12 cellular contexts compared by ENCODE assay signal in the genomic region with DNA sequence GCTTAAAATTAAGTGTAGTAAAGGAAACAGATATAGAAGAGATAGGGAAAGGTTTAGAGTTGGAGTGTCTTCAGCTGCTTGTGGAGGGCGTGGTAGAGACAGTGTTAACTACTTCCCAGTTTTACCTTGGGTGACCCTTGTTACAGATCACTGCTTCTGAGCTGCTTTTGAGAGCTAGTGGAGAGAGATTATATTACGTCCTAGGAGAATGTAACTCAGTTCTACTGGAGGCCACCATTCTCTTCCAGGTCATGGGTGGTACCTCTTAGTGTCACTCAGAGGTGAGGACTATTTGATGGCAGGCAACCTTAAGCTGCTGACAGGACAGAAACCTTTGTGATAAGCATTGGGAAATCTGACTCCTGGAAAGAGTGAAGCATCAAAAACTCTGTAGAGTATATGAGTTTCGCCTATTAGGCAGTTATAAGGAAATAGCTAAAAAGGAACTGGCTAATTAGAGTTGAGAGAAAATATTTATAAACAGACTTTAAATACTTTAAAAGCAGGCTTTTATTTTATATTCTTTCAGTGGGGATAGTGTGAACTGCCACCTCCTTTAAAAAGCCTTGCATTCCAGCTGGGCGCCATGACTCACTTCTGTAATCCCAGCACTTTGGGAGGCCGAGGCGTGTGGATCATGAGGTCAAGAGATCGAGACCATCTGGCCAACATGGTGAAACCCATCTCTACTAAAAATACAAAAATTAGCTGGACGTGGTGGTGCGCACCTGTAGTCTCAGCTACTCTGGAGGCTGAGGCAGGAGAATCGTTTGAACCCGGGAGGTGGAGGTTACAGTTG.
DNase-seq lines count a peak whose midpoint lies in the region; ATAC-seq and TF ChIP-seq lines count a peak whose summit lies in the region.
"Had no signal": no experiment of that assay in that cellular context is flagged by ENCODE, and none has a peak within 500 bp of the region (broad histone marks: within the 10 kb centered on the region; RNA-seq: fewer than 3 reads in every experiment).

No MANE protein-coding gene starts in this region.

- peaks cover 91% of the 10 kb centered on the region for H3K79me2 ChIP-seq in GM23338 (replicated peaks; ENCODE audit: insufficient read depth)
- peaks cover 84% of the 10 kb centered on the region for H3K79me2 ChIP-seq in Loucy (ENCODE audit: insufficient read depth, low read length)

- ATAC-seq in GM23338 (peak; percentile 67), GM18498 (IDR thresholded peaks at IDR 0.05; ENCODE audit: unreplicated experiment) (no peak)
- no peak for ATAC-seq in naive thymus-derived CD4-positive, alpha-beta T cell

- H2AFZ ChIP-seq in GM23338 (no peak overlapping the region), Loucy (ENCODE audit: low read length) (no peak overlapping the region)
- H2AFZ ChIP-seq: neural progenitor cell had no signal

- peaks cover 32% of the 10 kb centered on the region for H4K20me1 ChIP-seq in GM23338 (replicated peaks; ENCODE audit: insufficient read depth)
- peaks cover 21% of the 10 kb centered on the region for H4K20me1 ChIP-seq in Loucy (ENCODE audit: insufficient read depth, low read length, poor library complexity, severe bottlenecking)

- H3K4me1 Mint-ChIP-seq in GM23338 = peaks cover 38% of the 10 kb centered on the region
- peaks cover 36 to 77% (median 70%) of the 10 kb centered on the region in 7 donors for H3K4me1 Mint-ChIP-seq in naive thymus-derived CD4-positive, alpha-beta T cell

- POLR2A ChIA-PET in naive thymus-derived CD4-positive, alpha-beta T cell (lab: Charles Lee) = interaction anchor here (0.6 to 1.2 kb wide), 4 partner anchors 10 to 30 kb away, joined by 3 to 5 read pairs (median 4); no protein-coding TSS in a partner anchor

- intact Hi-C loops in naive thymus-derived CD4-positive, alpha-beta T cell (cut with micrococcal nuclease) = no loop called here

- H3K4me1 ChIP-seq in GM23338 (ENCODE audit: insufficient read depth) (peaks cover 22% of the 10 kb centered on the region), Loucy (ENCODE audit: insufficient read depth, low read length, poor library complexity, severe bottlenecking) (peaks cover 37% of the 10 kb centered on the region)
- H3K4me1 ChIP-seq in naive thymus-derived CD4-positive, alpha-beta T cell (ENCODE audit: control insufficient read depth in 2 of 2, insufficient read depth in 2 of 2, low read length in 2 of 2) = peaks cover 7 to 35% of the 10 kb centered on the region in 2 donors

- H3K27me3 ChIP-seq in GM23338 (ENCODE audit: insufficient read depth) (no peaks in the 10 kb centered on the region), Loucy (ENCODE audit: insufficient read depth, low read length, poor library complexity, severe bottlenecking) (no peaks in the 10 kb centered on the region)
- no peaks in the 10 kb centered on the region for H3K27me3 ChIP-seq in naive thymus-derived CD4-positive, alpha-beta T cell (ENCODE audit: control insufficient read depth in 2 of 2, insufficient read depth in 2 of 2, low read length in 2 of 2)
- H3K27me3 ChIP-seq: neural progenitor cell had no signal

- no peaks in the 10 kb centered on the region; the same call in 2 of the 3 replicates for H3K9me3 Mint-ChIP-seq in GM23338
- H3K9me3 Mint-ChIP-seq in naive thymus-derived CD4-positive, alpha-beta T cell = no peaks in the 10 kb centered on the region
- H3K9me3 Mint-ChIP-seq: neural progenitor cell had no signal

- DNase-seq in GM23338 (ENCODE audit: low spot score) (peak; percentile 41), GM20000 (ENCODE audit: low spot score) (no peak), 8988T (no peak)
- no peak for DNase-seq in naive thymus-derived CD4-positive, alpha-beta T cell
- DNase-seq: head of caudate nucleus; NCI-H1092 treated with DMSO at 0.1 percent for 48 hours; stimulated activated CD4-positive, alpha-beta T cell treated with anti-CD3 and anti-CD28 coated beads, Interleukin-2, amount 100 ng/mL, for 48 hours had no signal

- no peaks in the 10 kb centered on the region for H3K27me3 Mint-ChIP-seq in GM23338 (ENCODE audit: insufficient read depth, low read depth, poor library complexity)
- H3K27me3 Mint-ChIP-seq in naive thymus-derived CD4-positive, alpha-beta T cell = no peaks in the 10 kb centered on the region

- no peak overlapping the region for H3K4me3 Mint-ChIP-seq in GM23338
- H3K4me3 Mint-ChIP-seq in naive thymus-derived CD4-positive, alpha-beta T cell = peak overlapping the region in 2 of 10 donors; percentile 3 to 18
- H3K4me3 Mint-ChIP-seq: neural progenitor cell had no signal

- no peak overlapping the region for H3K4me2 ChIP-seq in GM23338
- H3K4me2 ChIP-seq in Loucy (ENCODE audit: low read depth, low read length, poor library complexity, severe bottlenecking) = peak overlapping the region; percentile 14
- H3K4me2 ChIP-seq: neural progenitor cell had no signal

- H3K9me3 ChIP-seq in Loucy (ENCODE audit: insufficient read depth, low read depth, low read length) = no peaks in the 10 kb centered on the region
- no peaks in the 10 kb centered on the region for H3K9me3 ChIP-seq in naive thymus-derived CD4-positive, alpha-beta T cell (ENCODE audit: control insufficient read depth in 2 of 3, low read length in 3 of 3)
- H3K9me3 ChIP-seq: thoracic aorta had no signal

- TF ChIP-seq CTCF in GM23338 (conservative IDR thresholded peaks at IDR 0.05; ENCODE audit: low read depth in 2 of 2) (no peak), Loucy (conservative IDR thresholded peaks at IDR 0.05; ENCODE audit: low read length) (no peak), VCaP (conservative IDR thresholded peaks at IDR 0.05) (no peak), GM20000 (IDR thresholded peaks at IDR 0.05; ENCODE audit: extremely low read depth, missing control alignments) (no peak)

- H3K9ac ChIP-seq in Loucy (ENCODE audit: low read depth, low read length, poor library complexity, severe bottlenecking) = no peak overlapping the region
- H3K9ac ChIP-seq: neural progenitor cell had no signal

- H3K9me2 ChIP-seq in GM23338 (ENCODE audit: insufficient read depth) = no peaks in the 10 kb centered on the region
- H3K9me2 ChIP-seq in Loucy (replicated peaks; ENCODE audit: low read depth, low read length) = no peaks in the 10 kb centered on the region

- H3K4me3 ChIP-seq in GM23338 = no peak overlapping the region
- no peak overlapping the region for H3K4me3 ChIP-seq in Loucy (ENCODE audit: low read length, poor library complexity, severe bottlenecking)
- H3K4me3 ChIP-seq in naive thymus-derived CD4-positive, alpha-beta T cell (ENCODE audit: low read length) = no peak overlapping the region
- H3K4me3 ChIP-seq: neural progenitor cell, thoracic aorta had no signal

- peak overlapping the region; percentile 60; the same call in 1 of the 2 replicates for H3K27ac Mint-ChIP-seq in GM23338
- peak overlapping the region in 8 of 9 donors; percentile 1 to 86 (median 60) for H3K27ac Mint-ChIP-seq in naive thymus-derived CD4-positive, alpha-beta T cell
- H3K27ac Mint-ChIP-seq: neural progenitor cell had no signal

- H3K36me3 ChIP-seq in GM23338 (ENCODE audit: insufficient read depth) (no peaks in the 10 kb centered on the region), Loucy (ENCODE audit: insufficient read depth, low read length) (peaks cover 5% of the 10 kb centered on the region; the same call in 1 of the 2 replicates)
- H3K36me3 ChIP-seq in naive thymus-derived CD4-positive, alpha-beta T cell (ENCODE audit: control insufficient read depth in 2 of 3, insufficient read depth in 3 of 3, low read length in 3 of 3) = no peaks in the 10 kb centered on the region
- H3K36me3 ChIP-seq: neural progenitor cell, thoracic aorta had no signal

- no peaks in the 10 kb centered on the region for H3F3A ChIP-seq in GM23338 (replicated peaks; ENCODE audit: low read depth)
- no peaks in the 10 kb centered on the region for H3F3A ChIP-seq in Loucy (ENCODE audit: low read depth)

- CTCF ChIA-PET in naive thymus-derived CD4-positive, alpha-beta T cell (lab: Charles Lee) = interaction anchor here (0.6 to 0.8 kb wide), 2 partner anchors 12 to 87 kb away, joined by 3 to 4 read pairs; no protein-coding TSS in a partner anchor

- H3K27ac ChIP-seq in GM23338 (ENCODE audit: low read depth) (0 out of 2 replicates have a peak overlapping the region, but pooled peaks have one; percentile 15), VCaP (peak overlapping the region; percentile 28)
- H3K27ac ChIP-seq in naive thymus-derived CD4-positive, alpha-beta T cell (ENCODE audit: low read depth, low read length) = no peak overlapping the region
- H3K27ac ChIP-seq: neural progenitor cell, thoracic aorta had no signal

- peaks cover 8% of the 10 kb centered on the region for H3K36me3 Mint-ChIP-seq in GM23338 (ENCODE audit: low read depth)
- peaks cover 5 to 37% (median 23%) of the 10 kb centered on the region in 5 donors for H3K36me3 Mint-ChIP-seq in naive thymus-derived CD4-positive, alpha-beta T cell

TF ChIP-seq in GM23338, 12 proteins besides CTCF, POLR2A, EP300 and RAD21 (continues in another document):
- TF ChIP-seq ETS1 (IDR thresholded peaks at IDR 0.05) = no peak
- TF ChIP-seq STAT1 (IDR thresholded peaks at IDR 0.05; ENCODE audit: unreplicated experiment) = no peak
- TF ChIP-seq ZNF114 (CRISPR knock-in tag; IDR thresholded peaks at IDR 0.05) = no peak
- TF ChIP-seq NANOG (IDR thresholded peaks at IDR 0.05; ENCODE audit: borderline replicate concordance) = no peak
- TF ChIP-seq CREB1 (CRISPR knock-in tag; IDR thresholded peaks at IDR 0.05; ENCODE audit: low read depth) = no peak
- TF ChIP-seq EZH2phosphoT487 (IDR thresholded peaks at IDR 0.05; ENCODE audit: unreplicated experiment) = no peak
- TF ChIP-seq JUNB (IDR thresholded peaks at IDR 0.05; ENCODE audit: unreplicated experiment) = no peak
- TF ChIP-seq EZH2 (IDR thresholded peaks at IDR 0.05; ENCODE audit: low read depth, unreplicated experiment) = no peak
- TF ChIP-seq ZNF331 (CRISPR knock-in tag; IDR thresholded peaks at IDR 0.05; ENCODE audit: low read depth) = no peak
- TF ChIP-seq POLR2AphosphoS5 (IDR thresholded peaks at IDR 0.05; ENCODE audit: low read depth) = no peak
